In the genomic region with DNA sequence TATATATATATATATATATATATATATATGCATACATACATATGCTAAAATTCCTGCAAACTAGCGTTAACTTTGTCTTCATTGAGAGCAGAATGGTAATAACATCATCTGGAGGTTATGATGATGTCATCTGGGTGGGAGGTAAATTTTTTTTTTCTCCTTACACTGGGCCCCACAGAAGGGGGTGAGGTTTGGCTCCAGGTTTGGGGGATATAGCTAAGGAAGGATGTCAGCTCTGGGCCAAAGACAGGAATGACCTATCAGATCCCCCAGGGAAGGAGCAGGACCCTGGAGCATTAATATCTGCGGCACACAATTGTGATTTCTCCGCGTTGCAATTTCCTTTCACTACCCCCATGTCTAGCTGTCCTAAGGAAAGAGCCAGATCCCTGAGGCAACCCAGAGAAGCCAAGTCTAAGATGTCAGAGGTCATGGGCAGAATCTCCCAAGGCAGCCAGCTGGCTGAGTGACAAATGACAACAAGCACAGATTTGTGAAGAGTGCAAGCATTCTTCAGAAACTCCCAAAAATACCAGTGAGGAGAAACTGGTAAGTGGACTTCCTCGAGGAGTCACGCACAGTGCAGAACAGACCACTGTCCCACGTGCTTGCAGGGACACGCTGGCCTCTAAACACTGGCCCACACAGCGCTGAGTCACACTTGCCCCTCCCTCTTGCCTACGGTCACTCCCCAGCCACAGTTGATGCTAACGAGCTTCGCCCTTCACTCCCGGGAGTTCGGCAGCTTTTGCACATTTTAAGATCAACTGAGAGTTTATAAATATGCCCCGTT, we compare ENCODE assay signal across 8 cellular contexts. TPM values are rescaled to one million over a fixed set of nuclear protein-coding genes. Genes with fewer than 3 reads are reported as not detected.
DNase-seq lines count a peak whose midpoint lies in the region; ATAC-seq and TF ChIP-seq lines count a peak whose summit lies in the region.

No MANE protein-coding gene starts in this region.

- peak; percentile 62 for TF ChIP-seq POLR2A in right lobe of liver (IDR thresholded peaks at IDR 0.05)
- TF ChIP-seq POLR2A in thyroid gland (IDR thresholded peaks at IDR 0.05): no peak

- H3K9me3 ChIP-seq in DOHH2 (ENCODE audit: control insufficient read depth, insufficient read depth, low read length) (no peaks in the 10 kb centered on the region), NT2/D1 (ENCODE audit: insufficient read depth, low read length) (no peaks in the 10 kb centered on the region), right lobe of liver (no peaks in the 10 kb centered on the region), thyroid gland (no peaks in the 10 kb centered on the region)

- intact Hi-C loops in right lobe of liver (cut with DNase I): no loop called here
- intact Hi-C loops in thyroid gland (cut with DNase I): no loop called here

- no peaks in the 10 kb centered on the region for H3K79me2 ChIP-seq in DOHH2 (ENCODE audit: control insufficient read depth, low read length)

- no peak for TF ChIP-seq CTCF in DOHH2 (IDR thresholded peaks at IDR 0.05; ENCODE audit: low read depth, low read length, poor library complexity, severe bottlenecking)
- TF ChIP-seq CTCF in coronary artery (IDR thresholded peaks at IDR 0.05): no peak
- no peak for TF ChIP-seq CTCF in right lobe of liver (IDR thresholded peaks at IDR 0.05)
- TF ChIP-seq CTCF in thyroid gland (IDR thresholded peaks at IDR 0.05): no peak

- DNase-seq in NT2/D1 (ENCODE audit: low read depth, low spot score) (no peak), coronary artery (ENCODE audit: low spot score) (peak; percentile 93), right lobe of liver (peak; percentile 84 to 90 (median 87)), thyroid gland (peak; percentile 90 to 93), NCI-H1930 (lab: John Stamatoyannopoulos, UW) (no peak), NCI-H1436 treated with DMSO at 0.1 percent for 48 hours (lab: John Stamatoyannopoulos, UW) (no peak), NCI-H2171 (lab: John Stamatoyannopoulos, UW) (no peak)

- no peaks in the 10 kb centered on the region for H3K36me3 ChIP-seq in DOHH2 (ENCODE audit: control insufficient read depth, low read length)
- H3K36me3 ChIP-seq in NT2/D1 (ENCODE audit: insufficient read depth, insufficient read length, low read length): no peaks in the 10 kb centered on the region
- no peaks in the 10 kb centered on the region for H3K36me3 ChIP-seq in right lobe of liver
- no peaks in the 10 kb centered on the region for H3K36me3 ChIP-seq in thyroid gland

- no peak overlapping the region for H3K27ac ChIP-seq in DOHH2 (ENCODE audit: low read depth, low read length)
- peak overlapping the region; percentile 50 to 81 for H3K27ac ChIP-seq in coronary artery
- H3K27ac ChIP-seq in right lobe of liver: peak overlapping the region; percentile 53 to 75 (median 71)
- H3K27ac ChIP-seq in thyroid gland: peak overlapping the region; percentile 14 to 77 (median 63)

- ATAC-seq in right lobe of liver: peak; percentile 70 to 92 (median 78)

- no peaks in the 10 kb centered on the region for H4K20me1 ChIP-seq in DOHH2 (ENCODE audit: control insufficient read depth, insufficient read depth, low read depth, low read length)

- H3F3A ChIP-seq in DOHH2 (ENCODE audit: control insufficient read depth, insufficient read depth): peaks cover 45% of the 10 kb centered on the region

- no peaks in the 10 kb centered on the region for H3K9me2 ChIP-seq in DOHH2 (replicated peaks; ENCODE audit: control insufficient read depth, low read length)

- peaks cover 68% of the 10 kb centered on the region for H3K4me1 ChIP-seq in DOHH2 (ENCODE audit: control insufficient read depth, low read length)
- H3K4me1 ChIP-seq in NT2/D1 (ENCODE audit: insufficient read depth, insufficient read length): no peaks in the 10 kb centered on the region
- peaks cover 0 to 40% (median 12%) of the 10 kb centered on the region in 4 donors for H3K4me1 ChIP-seq in right lobe of liver
- peaks cover under 1 to 21% of the 10 kb centered on the region in 2 donors for H3K4me1 ChIP-seq in thyroid gland

- H3K27me3 ChIP-seq in DOHH2 (ENCODE audit: control insufficient read depth, low read length): no peaks in the 10 kb centered on the region
- no peaks in the 10 kb centered on the region for H3K27me3 ChIP-seq in NT2/D1 (ENCODE audit: insufficient read depth, insufficient read length)
- H3K27me3 ChIP-seq in right lobe of liver: no peaks in the 10 kb centered on the region
- H3K27me3 ChIP-seq in thyroid gland: no peaks in the 10 kb centered on the region

- H3K4me2 ChIP-seq in DOHH2 (ENCODE audit: low read length): peak overlapping the region; percentile 49

- WGBS in right lobe of liver (ENCODE audit: insufficient coverage, low coverage, low lambda C conversion rate, missing lambda C conversion rate): 16% methylated on average over 15 of the region's 15 CpGs
- 19 to 24% methylated on average over 15 of the region's 15 CpGs for WGBS in thyroid gland, 2 donors

- H3K9ac ChIP-seq in NT2/D1 (ENCODE audit: insufficient read length, low read depth): peak overlapping the region; percentile 34

- H3K4me3 ChIP-seq in DOHH2 (ENCODE audit: low read length): no peak overlapping the region
- H3K4me3 ChIP-seq in NT2/D1 (ENCODE audit: insufficient read length, low read depth): no peak overlapping the region
- H3K4me3 ChIP-seq in coronary artery: peak overlapping the region; percentile 46
- no peak overlapping the region for H3K4me3 ChIP-seq in right lobe of liver
- H3K4me3 ChIP-seq in thyroid gland (replicated peaks in 1 of 3): no peak overlapping the region

RNA-seq across cellular contexts. Expression of gene UBC, which starts 9.9 kb away (rescaled TPM):
- total RNA-seq in right lobe of liver: 1,000 to 10,000 TPM in 1 of 6 experiments, 100 to 1,000 TPM in 5; 390 to 1,023 (median 604) TPM
- 1,000 to 10,000 TPM in 2 of 4 donors, 100 to 1,000 TPM in 2; 907 to 1,424 (median 1,000) TPM for total RNA-seq in thyroid gland

RNA-seq across cellular contexts. Expression of gene SCARB1, which starts 40.8 kb away (rescaled TPM):
- total RNA-seq in right lobe of liver (100 to 1,000 TPM; 128 to 359 (median 214) TPM), thyroid gland (10 to 100 TPM; 10.9 to 16.0 (median 15.4) TPM)

Comparison
In these comparisons a context has a peak if more than half of its experiments do, and no peak if none do; other contexts are left out.
1. DNase-seq: peak in coronary artery (single experiment), right lobe of liver (3 of 3) and thyroid gland (2 of 2); none in NT2/D1 (single experiment), NCI-H1930 (0 of 2), NCI-H1436 treated with DMSO at 0.1 percent for 48 hours (single experiment) and NCI-H2171 (single experiment).
2. RNA of gene SCARB1, which starts 40.8 kb away (total RNA-seq): 128 to 359 TPM in right lobe of liver; 10.9 to 16.0 TPM in thyroid gland; every median in the first group is over 4 times any median in the second.